In genomic region chr1:89822109-89822962, GRCh38 we compare ENCODE assay signal across 8 cellular contexts. TPM values are rescaled to one million over a fixed set of nuclear protein-coding genes. Genes with fewer than 3 reads are reported as not detected.
A peak's percentile ranks its signal among the peaks of the same experiment; 100 is the strongest.
DNase-seq lines count a peak whose midpoint lies in the region; ATAC-seq, FAIRE-seq and TF ChIP-seq lines count a peak whose summit lies in the region.

No MANE protein-coding gene starts in this region.

- intact Hi-C loops in kidney (cut with DNase I) = no loop called here

- peak overlapping the region; percentile 80 for H3K27ac Mint-ChIP-seq in activated naive CD8-positive, alpha-beta T cell

- H3K4me1 Mint-ChIP-seq in activated naive CD8-positive, alpha-beta T cell (ENCODE audit: low read depth) = peaks cover 44% of the 10 kb centered on the region

- no peak for FAIRE-seq in kidney (lab: Jason Lieb, UNC)

- no peak for DNase-seq in BE2C
- DNase-seq in HL-60 (ENCODE audit: low read depth in 1 of 2, low spot score in 1 of 2) = peak in 1 of 2 experiments; percentile 57
- DNase-seq in kidney = peak; percentile 62
- DNase-seq in islet precursor cell = no peak
- DNase-seq in DMS79 treated with DMSO at 0.1 percent for 48 hours (lab: John Stamatoyannopoulos, UW) = no peak

- TF ChIP-seq CTCF in BE2C (IDR thresholded peaks at IDR 0.05; ENCODE audit: low read depth, low read length) (no peak), HL-60 (IDR thresholded peaks at IDR 0.05; ENCODE audit: insufficient read depth, low read length) (no peak), kidney (IDR thresholded peaks at IDR 0.05; ENCODE audit: borderline replicate concordance, extremely low read depth, insufficient read depth) (no peak)

- WGBS in thymus = 40% methylated on average over 17 of the region's 17 CpGs

- H3K27me3 Mint-ChIP-seq in activated naive CD8-positive, alpha-beta T cell = no peaks in the 10 kb centered on the region

- H3K4me3 ChIP-seq in BE2C (ENCODE audit: low read depth, low read length) (peak overlapping the region; percentile 67), HL-60 (replicated peaks; ENCODE audit: insufficient read depth, low read length) (peak overlapping the region; percentile 80), kidney (ENCODE audit: low read length in 2 of 2) (peak overlapping the region; percentile 71 to 78), thymus (ENCODE audit: low read length) (peak overlapping the region; percentile 74)

- H3K9me3 ChIP-seq in BE2C (no peaks in the 10 kb centered on the region), kidney (ENCODE audit: control insufficient read depth in 1 of 2, low read length in 2 of 2) (no peaks in the 10 kb centered on the region), thymus (ENCODE audit: control insufficient read depth) (no peaks in the 10 kb centered on the region)

- ATAC-seq in HG02678 (IDR thresholded peaks at IDR 0.05; ENCODE audit: unreplicated experiment) = no peak

- no peaks in the 10 kb centered on the region for H3K4me1 ChIP-seq in BE2C
- H3K4me1 ChIP-seq in kidney (ENCODE audit: control insufficient read depth in 1 of 2, insufficient read depth in 1 of 2, low read depth in 1 of 2, low read length in 2 of 2) = peaks cover 5 to 7% of the 10 kb centered on the region in 2 donors
- peaks cover 19% of the 10 kb centered on the region for H3K4me1 ChIP-seq in thymus (ENCODE audit: control insufficient read depth, insufficient read depth, low read length)

- H3K9me3 Mint-ChIP-seq in activated naive CD8-positive, alpha-beta T cell (ENCODE audit: low read depth) = no peaks in the 10 kb centered on the region

- H3K9ac ChIP-seq in kidney (ENCODE audit: low read length in 2 of 2) = peak overlapping the region; percentile 43 to 82

- H3K36me3 ChIP-seq in BE2C (no peaks in the 10 kb centered on the region), kidney (ENCODE audit: control insufficient read depth in 1 of 2, insufficient read depth in 2 of 2, low read length in 2 of 2) (no peaks in the 10 kb centered on the region), thymus (ENCODE audit: control insufficient read depth, insufficient read depth) (no peaks in the 10 kb centered on the region)

- H3K36me3 Mint-ChIP-seq in activated naive CD8-positive, alpha-beta T cell = peaks cover 3% of the 10 kb centered on the region

- H3K27me3 ChIP-seq in BE2C = no peaks in the 10 kb centered on the region
- no peaks in the 10 kb centered on the region for H3K27me3 ChIP-seq in HL-60 (ENCODE audit: insufficient read depth, poor library complexity, severe bottlenecking)
- H3K27me3 ChIP-seq in thymus (ENCODE audit: control insufficient read depth, insufficient read depth) = no peaks in the 10 kb centered on the region

- H3K4me3 Mint-ChIP-seq in activated naive CD8-positive, alpha-beta T cell = peak overlapping the region; percentile 81

- H3K27ac ChIP-seq in HL-60 (replicated peaks) (peak overlapping the region; percentile 91), kidney (ENCODE audit: low read depth in 2 of 2, low read length in 2 of 2) (peak overlapping the region; percentile 84 to 89), thymus (ENCODE audit: low read depth) (peak overlapping the region; percentile 3)

RNA-seq across cellular contexts. Expression of gene LRRC8D, which starts 1.5 kb away (rescaled TPM):
- polyA plus RNA-seq in BE2C (2012; ENCODE audit: insufficient read depth, insufficient read length, low read depth) = 67.9 TPM
- 36.6 TPM for total RNA-seq in kidney
- polyA plus RNA-seq in kidney (ENCODE audit: insufficient read depth, low read depth, low replicate concordance) (16.3 TPM), thymus (23.8 TPM)

Comparison
In these comparisons a context has a peak if more than half of its experiments do, and no peak if none do; other contexts are left out.
1. H3K27ac ChIP-seq: peak in every context shown above with its lines; median percentile 91 in HL-60; 86 in kidney; 3 in thymus.